In the genomic region with DNA sequence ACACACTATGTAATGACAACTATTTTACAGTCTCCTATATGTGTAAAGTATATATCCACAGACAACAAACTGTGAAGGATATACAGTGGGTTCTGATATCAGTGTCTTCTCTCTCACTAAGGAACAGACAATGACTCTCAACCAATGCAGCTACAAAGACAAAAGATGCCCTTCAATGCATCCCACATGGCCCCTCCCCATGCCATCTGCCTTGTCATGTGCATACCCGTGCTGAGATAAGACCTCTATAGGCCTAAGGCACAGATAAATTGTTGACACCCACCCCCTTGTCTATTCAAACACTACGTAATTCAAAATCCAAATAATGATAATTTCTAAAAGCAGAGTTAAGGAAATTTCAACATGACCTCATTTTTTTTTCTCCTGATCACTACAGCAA, we compare ENCODE assay signal across 19 cellular contexts.
"Had no signal": no experiment of that assay in that cellular context is flagged by ENCODE, and none has a peak within 500 bp of the region (broad histone marks: within the 10 kb centered on the region; RNA-seq: fewer than 3 reads in every experiment).

No MANE protein-coding gene starts in this region.

- H3K4me1 ChIP-seq: colonic mucosa, foreskin keratinocyte, right atrium auricular region, sigmoid colon, testis, tibial nerve, upper lobe of right lung had no signal

- H3K27ac ChIP-seq: colonic mucosa, foreskin keratinocyte, right atrium auricular region, sigmoid colon, skin epidermis, testis, tibial nerve, upper lobe of right lung had no signal

- H3K9me3 Mint-ChIP-seq: neural crest cell; stimulated activated naive B cell treated with anti-CD40 and anti-IgM and Interleukin-4, amounts not matched to agents 10 μg/mL and 1 μg/mL and 100 μg/mL, for 72 hours; stimulated activated naive CD8-positive, alpha-beta T cell treated with anti-CD3 and anti-CD28 coated beads, Interleukin-15, amount 100 ng/mL, for 72 hours had no signal

- ATAC-seq: foreskin keratinocyte; left lobe of liver; mucosa of descending colon; naive thymus-derived CD8-positive, alpha-beta T cell; stimulated activated naive B cell treated with anti-CD40 and anti-IgM and Interleukin-4, amounts not matched to agents 10 μg/mL and 1 μg/mL and 100 μg/mL, for 72 hours; stimulated activated naive CD8-positive, alpha-beta T cell treated with anti-CD3 and anti-CD28 coated beads, Interleukin-15, amount 100 ng/mL, for 72 hours; upper lobe of right lung had no signal

- H3K27me3 ChIP-seq: colonic mucosa, foreskin keratinocyte, right atrium auricular region, sigmoid colon, testis, tibial nerve, upper lobe of right lung had no signal

- H3K4me3 Mint-ChIP-seq: naive thymus-derived CD8-positive, alpha-beta T cell; neural crest cell; stimulated activated naive B cell treated with anti-CD40 and anti-IgM and Interleukin-4, amounts not matched to agents 10 μg/mL and 1 μg/mL and 100 μg/mL, for 72 hours; stimulated activated naive CD8-positive, alpha-beta T cell treated with anti-CD3 and anti-CD28 coated beads, Interleukin-15, amount 100 ng/mL, for 72 hours had no signal

- H3K9me3 ChIP-seq: colonic mucosa, mucosa of descending colon, right atrium auricular region, sigmoid colon, testis, tibial nerve, upper lobe of right lung had no signal

- H3K4me1 Mint-ChIP-seq: naive thymus-derived CD8-positive, alpha-beta T cell; neural crest cell; stimulated activated naive B cell treated with anti-CD40 and anti-IgM and Interleukin-4, amounts not matched to agents 10 μg/mL and 1 μg/mL and 100 μg/mL, for 72 hours; stimulated activated naive CD8-positive, alpha-beta T cell treated with anti-CD3 and anti-CD28 coated beads, Interleukin-15, amount 100 ng/mL, for 72 hours had no signal

- H3K36me3 Mint-ChIP-seq: naive thymus-derived CD8-positive, alpha-beta T cell; stimulated activated naive B cell treated with anti-CD40 and anti-IgM and Interleukin-4, amounts not matched to agents 10 μg/mL and 1 μg/mL and 100 μg/mL, for 72 hours had no signal

- H3K36me3 ChIP-seq: colonic mucosa, right atrium auricular region, sigmoid colon, tibial nerve, upper lobe of right lung had no signal

- H3K27ac Mint-ChIP-seq: naive thymus-derived CD8-positive, alpha-beta T cell; stimulated activated naive B cell treated with anti-CD40 and anti-IgM and Interleukin-4, amounts not matched to agents 10 μg/mL and 1 μg/mL and 100 μg/mL, for 72 hours; stimulated activated naive CD8-positive, alpha-beta T cell treated with anti-CD3 and anti-CD28 coated beads, Interleukin-15, amount 100 ng/mL, for 72 hours had no signal

- H3K4me3 ChIP-seq: colonic mucosa, mucosa of descending colon, right atrium auricular region, sigmoid colon, skin epidermis, testis, tibial nerve, upper lobe of right lung had no signal

- DNase-seq: colonic mucosa; dermis blood vessel endothelial cell; foreskin keratinocyte; islet precursor cell; mammary epithelial cell; mucosa of descending colon; naive thymus-derived CD8-positive, alpha-beta T cell; sigmoid colon; stimulated activated CD4-positive, alpha-beta T cell treated with anti-CD3 and anti-CD28 coated beads, Interleukin-2, amount 100 ng/mL, for 24 hours; stimulated activated CD4-positive, alpha-beta T cell treated with anti-CD3 and anti-CD28 coated beads, Interleukin-4, amount 100 ng/mL, for 4 hours; stimulated activated naive B cell treated with anti-CD40 and anti-IgM and Interleukin-4, amounts not matched to agents 10 μg/mL and 1 μg/mL and 100 μg/mL, for 72 hours; stimulated activated naive CD8-positive, alpha-beta T cell treated with anti-CD3 and anti-CD28 coated beads, Interleukin-15, amount 100 ng/mL, for 72 hours; testis; upper lobe of right lung had no signal

- H3K27me3 Mint-ChIP-seq: naive thymus-derived CD8-positive, alpha-beta T cell; stimulated activated naive B cell treated with anti-CD40 and anti-IgM and Interleukin-4, amounts not matched to agents 10 μg/mL and 1 μg/mL and 100 μg/mL, for 72 hours; stimulated activated naive CD8-positive, alpha-beta T cell treated with anti-CD3 and anti-CD28 coated beads, Interleukin-15, amount 100 ng/mL, for 72 hours had no signal
